20 cellular contexts compared by ENCODE assay signal in the genomic region with DNA sequence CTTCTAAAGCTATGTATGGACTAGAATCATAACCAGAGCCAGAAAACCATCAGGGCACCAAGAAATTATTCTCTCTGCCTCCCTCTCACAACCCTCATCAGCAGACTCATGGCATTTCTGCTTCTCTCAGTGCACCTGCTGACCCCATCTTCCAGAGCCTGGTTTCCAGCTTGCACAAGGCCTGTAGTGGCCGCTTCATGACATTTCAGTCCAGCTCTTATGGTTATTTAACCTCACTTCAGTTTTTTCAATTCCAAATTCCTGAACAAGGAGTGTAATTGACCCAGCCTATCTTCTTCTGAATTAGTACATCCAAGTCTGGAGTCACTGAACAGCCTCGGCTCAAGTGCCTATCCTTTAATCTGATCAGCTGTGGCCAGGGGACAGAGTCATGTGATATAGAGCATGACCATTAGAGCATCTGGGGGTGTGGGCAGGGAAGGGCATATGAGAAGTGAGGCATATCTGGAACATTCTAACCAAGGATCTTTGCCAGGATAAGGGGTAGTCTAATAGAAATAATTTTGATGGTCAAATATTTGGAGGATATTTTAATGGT.
DNase-seq lines count a peak whose midpoint lies in the region; ATAC-seq, FAIRE-seq and TF ChIP-seq lines count a peak whose summit lies in the region.
"Had no signal": no experiment of that assay in that cellular context is flagged by ENCODE, and none has a peak within 500 bp of the region (broad histone marks: within the 10 kb centered on the region; RNA-seq: fewer than 3 reads in every experiment).

No MANE protein-coding gene starts in this region.

- peaks cover 2% of the 10 kb centered on the region for H3K36me3 Mint-ChIP-seq in mesothelial cell of epicardium
- no peaks in the 10 kb centered on the region for H3K36me3 Mint-ChIP-seq in CD4-positive, alpha-beta T cell (ENCODE audit: low read depth)
- H3K36me3 Mint-ChIP-seq: CD8-positive, alpha-beta memory T cell had no signal

- no peak overlapping the region for H3K4me3 Mint-ChIP-seq in mesothelial cell of epicardium
- H3K4me3 Mint-ChIP-seq in CD4-positive, alpha-beta T cell = no peak overlapping the region
- H3K4me3 Mint-ChIP-seq: B cell; CD8-positive, alpha-beta memory T cell had no signal

- H2BK5ac ChIP-seq in mesendoderm (ENCODE audit: low read length) = no peak overlapping the region

- no peak overlapping the region for H3K9ac ChIP-seq in mesendoderm (ENCODE audit: low read length)
- H3K9ac ChIP-seq: BLaER1 treated with 17β-estradiol and CSF1 and Interleukin-3, amounts not matched to agents 10 nM and 100 nM had no signal

- H2BK120ac ChIP-seq in mesendoderm (ENCODE audit: low read depth, low read length) = no peak overlapping the region

- no peak overlapping the region for H3K27ac ChIP-seq in left lung
- H3K27ac ChIP-seq in thyroid gland = peak overlapping the region; percentile 77 to 79 (median 78)
- H3K27ac ChIP-seq in CD4-positive, alpha-beta T cell (ENCODE audit: low read depth, low read length) = no peak overlapping the region
- H3K27ac ChIP-seq in mesendoderm (ENCODE audit: low read depth, low read length) = no peak overlapping the region
- H3K27ac ChIP-seq: BLaER1 treated with 17β-estradiol and CSF1 and Interleukin-3, amounts not matched to agents 10 nM and 100 nM had no signal

- peaks cover 36% of the 10 kb centered on the region for H3K9me3 Mint-ChIP-seq in mesothelial cell of epicardium
- peaks cover 2% of the 10 kb centered on the region for H3K9me3 Mint-ChIP-seq in CD4-positive, alpha-beta T cell

- peak; percentile 43 for FAIRE-seq in H54 (lab: Jason Lieb, UNC)
- FAIRE-seq: GM12878, GM19239, H1 had no signal

- 33 to 46% methylated on average over 2 of the region's 2 CpGs for WGBS in thyroid gland, 2 donors
- WGBS in mesendoderm (ENCODE audit: extremely low coverage, insufficient coverage, low lambda C conversion rate) = no CpG with 5 or more reads among the region's 2 CpGs

- H3K23ac ChIP-seq in mesendoderm (ENCODE audit: low read length) = no peak overlapping the region

- CTCF ChIA-PET in CD4-positive, alpha-beta T cell (lab: Charles Lee) = no interaction called here

- intact Hi-C loops in left lung (cut with DNase I) (no loop called here), thyroid gland (cut with DNase I) (no loop called here)
- intact Hi-C loops in CD4-positive, alpha-beta T cell (cut with DNase I, micrococcal nuclease) = no loop called here

- H3K27me3 Mint-ChIP-seq in mesothelial cell of epicardium (ENCODE audit: low read depth) = peaks cover 4% of the 10 kb centered on the region
- peaks cover 44% of the 10 kb centered on the region for H3K27me3 Mint-ChIP-seq in CD4-positive, alpha-beta T cell

- H4K5ac ChIP-seq in mesendoderm (ENCODE audit: low read length) = no peak overlapping the region

- H3K4me1 Mint-ChIP-seq in mesothelial cell of epicardium = no peaks in the 10 kb centered on the region
- no peaks in the 10 kb centered on the region for H3K4me1 Mint-ChIP-seq in CD4-positive, alpha-beta T cell (ENCODE audit: low read depth)
- H3K4me1 Mint-ChIP-seq: CD8-positive, alpha-beta memory T cell had no signal

- no peak overlapping the region for H3K56ac ChIP-seq in mesendoderm (ENCODE audit: low read length)

- no peaks in the 10 kb centered on the region for H3K27me3 ChIP-seq in left lung
- no peaks in the 10 kb centered on the region for H3K27me3 ChIP-seq in thyroid gland
- H3K27me3 ChIP-seq in CD4-positive, alpha-beta T cell (ENCODE audit: control insufficient read depth, insufficient read depth, low read length) = peaks cover 3% of the 10 kb centered on the region
- H3K27me3 ChIP-seq in mesendoderm (ENCODE audit: insufficient read depth, low read length, poor library complexity) = no peaks in the 10 kb centered on the region
- H3K27me3 ChIP-seq: BLaER1 treated with 17β-estradiol and CSF1 and Interleukin-3, amounts not matched to agents 10 nM and 100 nM had no signal

- H3K4me1 ChIP-seq in left lung (no peaks in the 10 kb centered on the region), thyroid gland (peaks cover 19 to 22% of the 10 kb centered on the region in 2 donors), mesendoderm (ENCODE audit: control insufficient read depth, low read depth, low read length) (no peaks in the 10 kb centered on the region)

- H3K18ac ChIP-seq in mesendoderm (ENCODE audit: low read length) = no peak overlapping the region

- H4K8ac ChIP-seq in mesendoderm (ENCODE audit: low read depth, low read length) = no peak overlapping the region

- no peak overlapping the region for H2AK5ac ChIP-seq in mesendoderm (ENCODE audit: low read length)

- POLR2A ChIA-PET in CD4-positive, alpha-beta T cell (lab: Charles Lee) = no interaction called here

- TF ChIP-seq POLR2A in H54 (IDR thresholded peaks at IDR 0.05; ENCODE audit: low read depth, low read length) = no peak
- peak in 1 of 2 donors; percentile 15 for TF ChIP-seq POLR2A in thyroid gland (IDR thresholded peaks at IDR 0.05)

- H3K27ac Mint-ChIP-seq in mesothelial cell of epicardium = no peak overlapping the region
- H3K27ac Mint-ChIP-seq in CD4-positive, alpha-beta T cell = no peak overlapping the region
- H3K27ac Mint-ChIP-seq: B cell; CD8-positive, alpha-beta memory T cell had no signal

- peak; percentile 79 for ATAC-seq in left lung
- no peak for ATAC-seq in CD4-positive, alpha-beta T cell (ENCODE audit: poor library complexity)

- DNase-seq in H54 (ENCODE audit: insufficient read length, low spot score) (no peak), OCI-M1 (lab: John Stamatoyannopoulos, UW) (peak; percentile 21), left lung (no peak), thyroid gland (peak; percentile 88 to 89), mesothelial cell of epicardium (ENCODE audit: low spot score in 2 of 2, unreplicated experiment in 2 of 2) (no peak), SIG-M5 (lab: John Stamatoyannopoulos, UW) (no peak), mesendoderm (no peak)
- no peak for DNase-seq in CD4-positive, alpha-beta T cell
- DNase-seq: CD8-positive, alpha-beta memory T cell; COR-L47; DMS 273 treated with DMSO at 0.1 percent for 48 hours; DMS53; DND-41; EL had no signal

- no peak overlapping the region for H3K4me2 ChIP-seq in mesendoderm (ENCODE audit: low read length)
- H3K4me2 ChIP-seq: BLaER1 treated with 17β-estradiol and CSF1 and Interleukin-3, amounts not matched to agents 10 nM and 100 nM had no signal

- TF ChIP-seq CTCF in left lung (IDR thresholded peaks at IDR 0.05) = no peak
- peak in 1 of 6 experiments; percentile 32 for TF ChIP-seq CTCF in thyroid gland (IDR thresholded peaks at IDR 0.05)
- TF ChIP-seq CTCF in mesothelial cell of epicardium (IDR thresholded peaks at IDR 0.05; ENCODE audit: unreplicated experiment) = no peak
- TF ChIP-seq CTCF in CD4-positive, alpha-beta T cell (IDR thresholded peaks at IDR 0.05) = no peak

- H3K79me2 ChIP-seq in mesendoderm (ENCODE audit: control insufficient read depth, insufficient read depth, low read length) = no peaks in the 10 kb centered on the region

- no peak overlapping the region for H3K4me3 ChIP-seq in left lung
- H3K4me3 ChIP-seq in thyroid gland (replicated peaks in 1 of 3) = no peak overlapping the region
- H3K4me3 ChIP-seq in mesendoderm (ENCODE audit: low read length) = no peak overlapping the region
- H3K4me3 ChIP-seq: BLaER1 treated with 17β-estradiol and CSF1 and Interleukin-3, amounts not matched to agents 10 nM and 100 nM; GM12878; HAP-1 had no signal

- no peak overlapping the region for H2BK15ac ChIP-seq in mesendoderm (replicated peaks; ENCODE audit: low read depth)

- H3K79me1 ChIP-seq in mesendoderm (ENCODE audit: low read length) = no peaks in the 10 kb centered on the region

- no peak overlapping the region for H3K4ac ChIP-seq in mesendoderm (ENCODE audit: low read depth, low read length)

- H3K36me3 ChIP-seq in left lung (no peaks in the 10 kb centered on the region), thyroid gland (no peaks in the 10 kb centered on the region), mesendoderm (ENCODE audit: control insufficient read depth, insufficient read depth, low read length) (no peaks in the 10 kb centered on the region)
- H3K36me3 ChIP-seq: BLaER1 treated with 17β-estradiol and CSF1 and Interleukin-3, amounts not matched to agents 10 nM and 100 nM; HAP-1 had no signal

- peaks cover 0 to 9% of the 10 kb centered on the region in 2 donors for H3K9me3 ChIP-seq in left lung
- no peaks in the 10 kb centered on the region for H3K9me3 ChIP-seq in thyroid gland
- H3K9me3 ChIP-seq in CD4-positive, alpha-beta T cell (ENCODE audit: control insufficient read depth, low read length) = no peaks in the 10 kb centered on the region

Comparison
In these comparisons a context has a peak if more than half of its experiments do, and no peak if none do; other contexts are left out.
1. DNase-seq: peak in OCI-M1 (single experiment) and thyroid gland (2 of 2); none in H54 (single experiment), left lung (0 of 2), mesothelial cell of epicardium (0 of 2), CD4-positive, alpha-beta T cell (0 of 10), SIG-M5 (single experiment) and mesendoderm (single experiment).
2. H3K27ac ChIP-seq: peak in thyroid gland (3 of 3); none in left lung (0 of 2), CD4-positive, alpha-beta T cell (single experiment) and mesendoderm (single experiment).